ENCODE assay signal across 12 cellular contexts in the genomic region with DNA sequence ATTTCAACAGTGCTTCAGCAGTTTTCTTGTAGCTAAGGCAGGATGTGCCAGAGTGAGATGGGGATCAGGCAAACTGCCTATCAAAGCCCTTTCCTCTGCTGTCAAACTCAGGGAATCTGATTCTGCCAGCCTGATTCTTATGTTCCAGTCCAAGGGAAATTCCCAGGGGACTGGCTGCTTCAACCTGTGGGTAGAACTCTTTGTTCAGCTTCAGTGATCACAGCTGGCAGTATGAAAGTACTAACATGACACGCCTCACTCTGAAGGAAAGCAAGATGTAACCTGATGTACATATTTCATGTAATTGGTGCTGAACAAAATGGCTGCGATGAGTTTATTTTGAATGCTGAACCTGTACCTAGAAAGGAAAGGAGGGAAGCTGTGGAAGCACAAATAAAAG.
DNase-seq lines count a peak whose midpoint lies in the region; ATAC-seq and TF ChIP-seq lines count a peak whose summit lies in the region.
"Had no signal": no experiment of that assay in that cellular context is flagged by ENCODE, and none has a peak within 500 bp of the region (broad histone marks: within the 10 kb centered on the region; RNA-seq: fewer than 3 reads in every experiment).

No MANE protein-coding gene starts in this region.

- TF ChIP-seq CTCF in VCaP (conservative IDR thresholded peaks at IDR 0.05) (no peak), GM20000 (IDR thresholded peaks at IDR 0.05; ENCODE audit: extremely low read depth, missing control alignments) (no peak)

- H3K27ac ChIP-seq in VCaP: peak overlapping the region; percentile 22; the same call in 1 of the 2 replicates
- no peak overlapping the region for H3K27ac ChIP-seq in caudate nucleus (ENCODE audit: low read depth, low read length)
- H3K27ac ChIP-seq: cardiac muscle cell had no signal

- DNase-seq in DMS153 treated with DMSO at 0.1 percent for 48 hours (lab: John Stamatoyannopoulos, UW; ENCODE audit: unreplicated experiment): peak; percentile 96
- peak; percentile 77 for DNase-seq in NCI-H1092 treated with DMSO at 0.1 percent for 48 hours (lab: John Stamatoyannopoulos, UW)
- DNase-seq in HCEC 1CT: no peak
- DNase-seq in caudate nucleus (lab: John Stamatoyannopoulos, UW): no peak
- no peak for DNase-seq in stimulated activated naive CD8-positive, alpha-beta T cell treated with anti-CD3 and anti-CD28 coated beads, Interleukin-15, Interleukin-2, amounts not matched to agents 100 U/mL and 50 U/mL, for 24 hours
- DNase-seq in GM20000 (ENCODE audit: low spot score): no peak
- DNase-seq: activated CD8-positive, alpha-beta memory T cell treated with anti-CD3 and anti-CD28 coated beads, Interleukin-2, amount 50 U/mL, for 48 hours; foreskin fibroblast; MM.1S had no signal

- ATAC-seq in GM21717 (IDR thresholded peaks at IDR 0.05; ENCODE audit: unreplicated experiment): peak; percentile 73
- no peak for ATAC-seq in stimulated activated naive CD8-positive, alpha-beta T cell treated with anti-CD3 and anti-CD28 coated beads, Interleukin-15, Interleukin-2, amounts not matched to agents 100 U/mL and 50 U/mL, for 24 hours

Comparison
In these comparisons a context has a peak if more than half of its experiments do, and no peak if none do; other contexts are left out.
1. DNase-seq: peak in DMS153 treated with DMSO at 0.1 percent for 48 hours (single experiment) and NCI-H1092 treated with DMSO at 0.1 percent for 48 hours (single experiment); none in HCEC 1CT (single experiment), caudate nucleus (0 of 61), stimulated activated naive CD8-positive, alpha-beta T cell treated with anti-CD3 and anti-CD28 coated beads, Interleukin-15, Interleukin-2, amounts not matched to agents 100 U/mL and 50 U/mL, for 24 hours (single experiment) and GM20000 (single experiment).